Comparison of ENCODE assay signal across 19 cellular contexts in genomic region chr22:48893288-48894063, GRCh38.
DNase-seq lines count a peak whose midpoint lies in the region; ATAC-seq and TF ChIP-seq lines count a peak whose summit lies in the region.
"Had no signal": no experiment of that assay in that cellular context is flagged by ENCODE, and none has a peak within 500 bp of the region (broad histone marks: within the 10 kb centered on the region; RNA-seq: fewer than 3 reads in every experiment).

No MANE protein-coding gene starts in this region.

- ATAC-seq in GM21737 (IDR thresholded peaks at IDR 0.05; ENCODE audit: unreplicated experiment), result no peak
- no peak for ATAC-seq in Right ventricle myocardium inferior
- ATAC-seq: CD8-positive, alpha-beta T cell; PC-3 had no signal

- H3K27me3 ChIP-seq in H7 (ENCODE audit: control insufficient read depth, insufficient read depth, low read length) (no peaks in the 10 kb centered on the region), colonic mucosa (no peaks in the 10 kb centered on the region)

- no peaks in the 10 kb centered on the region for H3K36me3 ChIP-seq in H7 (replicated peaks; ENCODE audit: control insufficient read depth, insufficient read depth, low read length)
- no peaks in the 10 kb centered on the region for H3K36me3 ChIP-seq in colonic mucosa
- H3K36me3 ChIP-seq: BLaER1 had no signal

- no peaks in the 10 kb centered on the region for H3K9me3 Mint-ChIP-seq in osteocyte (ENCODE audit: unreplicated experiment)
- H3K9me3 Mint-ChIP-seq: CD8-positive, alpha-beta T cell had no signal

- H3K4me1 Mint-ChIP-seq in osteocyte (ENCODE audit: unreplicated experiment), result no peaks in the 10 kb centered on the region
- H3K4me1 Mint-ChIP-seq: IgD-negative memory B cell had no signal

- no peak for TF ChIP-seq CTCF in colonic mucosa (IDR thresholded peaks at IDR 0.05)
- TF ChIP-seq CTCF in osteocyte (IDR thresholded peaks at IDR 0.05), result no peak

- no peak overlapping the region for H3K4me3 Mint-ChIP-seq in osteocyte (ENCODE audit: unreplicated experiment)
- H3K4me3 Mint-ChIP-seq: CD8-positive, alpha-beta T cell; IgD-negative memory B cell had no signal

- no peak overlapping the region for H3K27ac Mint-ChIP-seq in osteocyte (ENCODE audit: unreplicated experiment)
- H3K27ac Mint-ChIP-seq: CD8-positive, alpha-beta T cell had no signal

- no peak overlapping the region for H3K9ac ChIP-seq in colonic mucosa (ENCODE audit: low read depth in 2 of 2, low read length in 2 of 2)
- H3K9ac ChIP-seq: BLaER1, GM23248 had no signal

- H3K4me3 ChIP-seq in H7 (ENCODE audit: insufficient read depth, low read depth, low read length), result no peak overlapping the region
- H3K4me3 ChIP-seq in colonic mucosa, result no peak overlapping the region
- H3K4me3 ChIP-seq: BLaER1, GM23248 had no signal

- no peaks in the 10 kb centered on the region for H3K9me3 ChIP-seq in colonic mucosa

- H3K4me1 ChIP-seq in colonic mucosa, result no peaks in the 10 kb centered on the region
- H3K4me1 ChIP-seq: BLaER1 had no signal

- H3K27ac ChIP-seq in colonic mucosa, result no peak overlapping the region
- H3K27ac ChIP-seq: BLaER1, GM23248, RWPE1 had no signal

- no peaks in the 10 kb centered on the region for H3K27me3 Mint-ChIP-seq in osteocyte (ENCODE audit: unreplicated experiment)
- H3K27me3 Mint-ChIP-seq: IgD-negative memory B cell had no signal

- intact Hi-C loops in colonic mucosa (cut with DNase I) (no loop called here), Right ventricle myocardium inferior (cut with DNase I) (no loop called here)

- no peaks in the 10 kb centered on the region for H3K36me3 Mint-ChIP-seq in osteocyte (ENCODE audit: unreplicated experiment)
- H3K36me3 Mint-ChIP-seq: CD8-positive, alpha-beta T cell; IgD-negative memory B cell had no signal

- peak; percentile 13 for DNase-seq in activated T-cell treated with anti-CD3 and anti-CD28 coated beads, Interleukin-2, amount 50 U/mL, for 1 hour
- DNase-seq in activated T-cell treated with anti-CD3 and anti-CD28 coated beads, Interleukin-2, amount 50 U/mL, for 48 hours, result no peak
- DNase-seq in H7, result peak; percentile 62
- peak; percentile 11 for DNase-seq in colonic mucosa
- DNase-seq in osteocyte (ENCODE audit: extremely low spot score, unreplicated experiment), result peak; percentile 77
- no peak for DNase-seq in Right ventricle myocardium inferior (ENCODE audit: missing footprints)
- no peak for DNase-seq in NCI-H187 treated with DMSO at 0.1 percent for 48 hours (lab: John Stamatoyannopoulos, UW)
- DNase-seq: DMS79 treated with DMSO at 0.1 percent for 48 hours, GM23248, NCI-H1417, NCI-H2029, NCI-H2171 treated with DMSO at 0.1 percent for 48 hours, NCI-H748 treated with DMSO at 0.1 percent for 48 hours, PC-3 had no signal

Comparison
In these comparisons a context has a peak if more than half of its experiments do, and no peak if none do; other contexts are left out.
1. DNase-seq: peak in activated T-cell treated with anti-CD3 and anti-CD28 coated beads, Interleukin-2, amount 50 U/mL, for 1 hour (single experiment), H7 (single experiment), colonic mucosa (single experiment) and osteocyte (single experiment); none in activated T-cell treated with anti-CD3 and anti-CD28 coated beads, Interleukin-2, amount 50 U/mL, for 48 hours (0 of 2), Right ventricle myocardium inferior (single experiment) and NCI-H187 treated with DMSO at 0.1 percent for 48 hours (single experiment).